In genomic region chr13:33015275-33015674, GRCh38 we compare ENCODE assay signal across 13 cellular contexts. TPM values are rescaled to one million over a fixed set of nuclear protein-coding genes. Genes with fewer than 3 reads are reported as not detected.
DNase-seq lines count a peak whose midpoint lies in the region; ATAC-seq lines count a peak whose summit lies in the region.
"Had no signal": no experiment of that assay in that cellular context is flagged by ENCODE, and none has a peak within 500 bp of the region (broad histone marks: within the 10 kb centered on the region; RNA-seq: fewer than 3 reads in every experiment).

No MANE protein-coding gene starts in this region.

- H3K27me3 ChIP-seq in iPS-20b (ENCODE audit: insufficient read depth, low read length) = peaks cover 72% of the 10 kb centered on the region

- no peaks in the 10 kb centered on the region for H3K9me3 ChIP-seq in iPS-20b (ENCODE audit: insufficient read depth, low read depth, low read length)

- peaks cover 4% of the 10 kb centered on the region for H3K9me3 Mint-ChIP-seq in activated CD4-positive, alpha-beta T cell treated with anti-CD3 and anti-CD28 coated beads, Interleukin-2, amount 10 ng/mL, durations not matched to agents 24 days and 14 days
- no peaks in the 10 kb centered on the region for H3K9me3 Mint-ChIP-seq in activated CD8-positive, alpha-beta T cell treated with anti-CD3 and anti-CD28 coated beads, Interleukin-2, amount 10 ng/mL, durations not matched to agents 7 days and 5 days (ENCODE audit: insufficient read depth)
- peaks cover 0 to 5% of the 10 kb centered on the region in 2 donors for H3K9me3 Mint-ChIP-seq in stimulated activated naive CD8-positive, alpha-beta T cell treated with anti-CD3 and anti-CD28 coated beads, Interleukin-15, amount 100 ng/mL, for 72 hours
- H3K9me3 Mint-ChIP-seq: HFFc6 had no signal

- no peaks in the 10 kb centered on the region for H3K36me3 Mint-ChIP-seq in activated CD4-positive, alpha-beta T cell treated with anti-CD3 and anti-CD28 coated beads, Interleukin-2, amount 10 ng/mL, durations not matched to agents 24 days and 14 days (ENCODE audit: low read depth)
- peaks cover 4% of the 10 kb centered on the region for H3K36me3 Mint-ChIP-seq in activated CD8-positive, alpha-beta T cell treated with anti-CD3 and anti-CD28 coated beads, Interleukin-2, amount 10 ng/mL, durations not matched to agents 7 days and 5 days (ENCODE audit: low read depth)

- intact Hi-C loops in activated CD4-positive, alpha-beta T cell treated with anti-CD3 and anti-CD28 coated beads, Interleukin-2, amount 10 ng/mL, durations not matched to agents 24 days and 14 days (cut with micrococcal nuclease) = loop anchor here (5.0 to 10.0 kb wide), 3 partner anchors 192 to 600 kb away; no protein-coding TSS in a partner anchor

- CTCF ChIA-PET in activated CD8-positive, alpha-beta T cell treated with anti-CD3 and anti-CD28 coated beads, Interleukin-2, amount 10 ng/mL, durations not matched to agents 7 days and 5 days (lab: Charles Lee) = no interaction called here

- peaks cover 58% of the 10 kb centered on the region for H3K27me3 Mint-ChIP-seq in activated CD4-positive, alpha-beta T cell treated with anti-CD3 and anti-CD28 coated beads, Interleukin-2, amount 10 ng/mL, durations not matched to agents 24 days and 14 days
- peaks cover 61% of the 10 kb centered on the region for H3K27me3 Mint-ChIP-seq in activated CD8-positive, alpha-beta T cell treated with anti-CD3 and anti-CD28 coated beads, Interleukin-2, amount 10 ng/mL, durations not matched to agents 7 days and 5 days (ENCODE audit: low read depth)
- H3K27me3 Mint-ChIP-seq in stimulated activated naive CD8-positive, alpha-beta T cell treated with anti-CD3 and anti-CD28 coated beads, Interleukin-15, amount 100 ng/mL, for 72 hours = peaks cover 73% of the 10 kb centered on the region

- peak overlapping the region; percentile 66 for H3K4me3 Mint-ChIP-seq in activated CD4-positive, alpha-beta T cell treated with anti-CD3 and anti-CD28 coated beads, Interleukin-2, amount 10 ng/mL, durations not matched to agents 24 days and 14 days
- H3K4me3 Mint-ChIP-seq in activated CD8-positive, alpha-beta T cell treated with anti-CD3 and anti-CD28 coated beads, Interleukin-2, amount 10 ng/mL, durations not matched to agents 7 days and 5 days = peak overlapping the region; percentile 63
- H3K4me3 Mint-ChIP-seq in stimulated activated naive CD8-positive, alpha-beta T cell treated with anti-CD3 and anti-CD28 coated beads, Interleukin-15, amount 100 ng/mL, for 72 hours = peak overlapping the region; percentile 69 to 77
- H3K4me3 Mint-ChIP-seq: HFFc6 had no signal

- H3K27ac Mint-ChIP-seq in activated CD4-positive, alpha-beta T cell treated with anti-CD3 and anti-CD28 coated beads, Interleukin-2, amount 10 ng/mL, durations not matched to agents 24 days and 14 days = peak overlapping the region; percentile 23
- H3K27ac Mint-ChIP-seq in activated CD8-positive, alpha-beta T cell treated with anti-CD3 and anti-CD28 coated beads, Interleukin-2, amount 10 ng/mL, durations not matched to agents 7 days and 5 days = no peak overlapping the region
- peak overlapping the region in 1 of 2 donors; percentile 48 for H3K27ac Mint-ChIP-seq in stimulated activated naive CD8-positive, alpha-beta T cell treated with anti-CD3 and anti-CD28 coated beads, Interleukin-15, amount 100 ng/mL, for 72 hours
- H3K27ac Mint-ChIP-seq: HFFc6 had no signal

- no peak overlapping the region for H3K27ac ChIP-seq in iPS-20b (ENCODE audit: low read length)

- no peak overlapping the region for H3K9ac ChIP-seq in iPS-20b (ENCODE audit: low read depth, low read length)

- no peak for DNase-seq in activated CD4-positive, alpha-beta T cell treated with anti-CD3 and anti-CD28 coated beads, Interleukin-2, amount 10 ng/mL, durations not matched to agents 24 days and 14 days
- DNase-seq in activated CD4-positive, alpha-beta T cell treated with anti-CD3 and anti-CD28 coated beads, Interleukin-2, amount 50 U/mL, for 48 hours = no peak
- no peak for DNase-seq in activated CD8-positive, alpha-beta T cell treated with anti-CD3 and anti-CD28 coated beads, Interleukin-2, amount 10 ng/mL, durations not matched to agents 7 days and 5 days
- DNase-seq in stimulated activated naive CD8-positive, alpha-beta T cell treated with anti-CD3 and anti-CD28 coated beads, Interleukin-15, amount 100 ng/mL, for 72 hours = no peak
- DNase-seq in SIG-M5 treated with dmso at 0.1 percent for 504 hours (lab: John Stamatoyannopoulos, UW; ENCODE audit: unreplicated experiment) = no peak
- no peak for DNase-seq in foreskin melanocyte
- no peak for DNase-seq in CD1c-positive myeloid dendritic cell (ENCODE audit: extremely low spot score)
- DNase-seq: 8988T, DND-41, HFFc6, NCI-H1436, PC-3 had no signal

- H3K4me1 ChIP-seq in iPS-20b (ENCODE audit: insufficient read depth, low read length) = no peaks in the 10 kb centered on the region

- POLR2A ChIA-PET in activated CD8-positive, alpha-beta T cell treated with anti-CD3 and anti-CD28 coated beads, Interleukin-2, amount 10 ng/mL, durations not matched to agents 7 days and 5 days (lab: Charles Lee) = no interaction called here

- peak overlapping the region; percentile 48; the same call in 1 of the 2 replicates for H3K4me3 ChIP-seq in iPS-20b (ENCODE audit: low read length)

- ATAC-seq in activated CD8-positive, alpha-beta T cell treated with anti-CD3 and anti-CD28 coated beads, Interleukin-2, amount 10 ng/mL, durations not matched to agents 7 days and 5 days = no peak
- ATAC-seq in stimulated activated naive CD8-positive, alpha-beta T cell treated with anti-CD3 and anti-CD28 coated beads, Interleukin-15, amount 100 ng/mL, for 72 hours = no peak

- peaks cover 11% of the 10 kb centered on the region for H3K4me1 Mint-ChIP-seq in activated CD4-positive, alpha-beta T cell treated with anti-CD3 and anti-CD28 coated beads, Interleukin-2, amount 10 ng/mL, durations not matched to agents 24 days and 14 days
- peaks cover 20% of the 10 kb centered on the region for H3K4me1 Mint-ChIP-seq in activated CD8-positive, alpha-beta T cell treated with anti-CD3 and anti-CD28 coated beads, Interleukin-2, amount 10 ng/mL, durations not matched to agents 7 days and 5 days (ENCODE audit: low read depth)
- H3K4me1 Mint-ChIP-seq in stimulated activated naive CD8-positive, alpha-beta T cell treated with anti-CD3 and anti-CD28 coated beads, Interleukin-15, amount 100 ng/mL, for 72 hours = peaks cover 19% of the 10 kb centered on the region

- H3K36me3 ChIP-seq in iPS-20b (ENCODE audit: insufficient read depth, low read depth, low read length) = no peaks in the 10 kb centered on the region

RNA-seq across cellular contexts. Expression of gene KL, which starts 0.9 kb away (rescaled TPM):
- total RNA-seq in activated CD4-positive, alpha-beta T cell treated with anti-CD3 and anti-CD28 coated beads, Interleukin-2, amount 10 ng/mL, durations not matched to agents 24 days and 14 days = 0.59 and 0.75 TPM in 2 replicates
- total RNA-seq in activated CD8-positive, alpha-beta T cell treated with anti-CD3 and anti-CD28 coated beads, Interleukin-2, amount 10 ng/mL, durations not matched to agents 7 days and 5 days = under 1 TPM; 0.11 to 0.13 TPM
